1 cellular context compared by ENCODE assay signal in the genomic region with DNA sequence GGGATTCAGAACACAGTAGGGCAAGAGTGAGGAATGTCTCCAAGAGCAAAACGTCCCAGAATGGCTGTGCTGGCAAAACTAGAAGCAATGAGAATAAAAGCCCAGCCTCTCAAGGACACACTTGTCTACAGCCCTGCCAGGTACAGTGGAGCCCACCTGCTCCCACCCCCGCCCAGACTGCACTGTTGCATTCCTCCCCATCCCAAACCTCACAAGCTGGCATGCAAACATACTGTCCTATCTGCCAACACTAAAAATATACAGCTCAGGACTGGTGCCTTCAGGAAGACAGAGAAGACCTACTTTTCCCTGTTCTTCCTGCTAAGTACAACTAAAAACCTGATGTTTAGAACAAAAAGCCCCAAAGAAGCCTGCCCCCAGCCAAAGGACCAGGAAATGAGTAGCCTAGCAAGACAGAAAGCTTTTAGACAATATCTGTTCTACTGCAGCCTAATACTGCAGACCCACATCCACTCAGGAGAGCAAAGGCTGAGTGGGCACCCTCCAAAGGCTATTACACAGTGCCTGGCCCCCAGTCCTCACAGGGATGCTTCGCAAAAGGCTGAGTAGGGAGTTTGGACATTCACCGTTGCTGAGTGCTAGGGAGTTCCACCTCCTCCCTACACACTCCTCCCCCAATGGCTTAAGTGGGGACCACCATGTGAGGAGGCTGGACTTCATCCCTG.
TF ChIP-seq lines count a peak whose summit lies in the region.

No MANE protein-coding gene starts in this region.

TF ChIP-seq in GM23338, 12 proteins besides CTCF, POLR2A, EP300 and RAD21 (continued from another document):
- TF ChIP-seq, protein P1, sequence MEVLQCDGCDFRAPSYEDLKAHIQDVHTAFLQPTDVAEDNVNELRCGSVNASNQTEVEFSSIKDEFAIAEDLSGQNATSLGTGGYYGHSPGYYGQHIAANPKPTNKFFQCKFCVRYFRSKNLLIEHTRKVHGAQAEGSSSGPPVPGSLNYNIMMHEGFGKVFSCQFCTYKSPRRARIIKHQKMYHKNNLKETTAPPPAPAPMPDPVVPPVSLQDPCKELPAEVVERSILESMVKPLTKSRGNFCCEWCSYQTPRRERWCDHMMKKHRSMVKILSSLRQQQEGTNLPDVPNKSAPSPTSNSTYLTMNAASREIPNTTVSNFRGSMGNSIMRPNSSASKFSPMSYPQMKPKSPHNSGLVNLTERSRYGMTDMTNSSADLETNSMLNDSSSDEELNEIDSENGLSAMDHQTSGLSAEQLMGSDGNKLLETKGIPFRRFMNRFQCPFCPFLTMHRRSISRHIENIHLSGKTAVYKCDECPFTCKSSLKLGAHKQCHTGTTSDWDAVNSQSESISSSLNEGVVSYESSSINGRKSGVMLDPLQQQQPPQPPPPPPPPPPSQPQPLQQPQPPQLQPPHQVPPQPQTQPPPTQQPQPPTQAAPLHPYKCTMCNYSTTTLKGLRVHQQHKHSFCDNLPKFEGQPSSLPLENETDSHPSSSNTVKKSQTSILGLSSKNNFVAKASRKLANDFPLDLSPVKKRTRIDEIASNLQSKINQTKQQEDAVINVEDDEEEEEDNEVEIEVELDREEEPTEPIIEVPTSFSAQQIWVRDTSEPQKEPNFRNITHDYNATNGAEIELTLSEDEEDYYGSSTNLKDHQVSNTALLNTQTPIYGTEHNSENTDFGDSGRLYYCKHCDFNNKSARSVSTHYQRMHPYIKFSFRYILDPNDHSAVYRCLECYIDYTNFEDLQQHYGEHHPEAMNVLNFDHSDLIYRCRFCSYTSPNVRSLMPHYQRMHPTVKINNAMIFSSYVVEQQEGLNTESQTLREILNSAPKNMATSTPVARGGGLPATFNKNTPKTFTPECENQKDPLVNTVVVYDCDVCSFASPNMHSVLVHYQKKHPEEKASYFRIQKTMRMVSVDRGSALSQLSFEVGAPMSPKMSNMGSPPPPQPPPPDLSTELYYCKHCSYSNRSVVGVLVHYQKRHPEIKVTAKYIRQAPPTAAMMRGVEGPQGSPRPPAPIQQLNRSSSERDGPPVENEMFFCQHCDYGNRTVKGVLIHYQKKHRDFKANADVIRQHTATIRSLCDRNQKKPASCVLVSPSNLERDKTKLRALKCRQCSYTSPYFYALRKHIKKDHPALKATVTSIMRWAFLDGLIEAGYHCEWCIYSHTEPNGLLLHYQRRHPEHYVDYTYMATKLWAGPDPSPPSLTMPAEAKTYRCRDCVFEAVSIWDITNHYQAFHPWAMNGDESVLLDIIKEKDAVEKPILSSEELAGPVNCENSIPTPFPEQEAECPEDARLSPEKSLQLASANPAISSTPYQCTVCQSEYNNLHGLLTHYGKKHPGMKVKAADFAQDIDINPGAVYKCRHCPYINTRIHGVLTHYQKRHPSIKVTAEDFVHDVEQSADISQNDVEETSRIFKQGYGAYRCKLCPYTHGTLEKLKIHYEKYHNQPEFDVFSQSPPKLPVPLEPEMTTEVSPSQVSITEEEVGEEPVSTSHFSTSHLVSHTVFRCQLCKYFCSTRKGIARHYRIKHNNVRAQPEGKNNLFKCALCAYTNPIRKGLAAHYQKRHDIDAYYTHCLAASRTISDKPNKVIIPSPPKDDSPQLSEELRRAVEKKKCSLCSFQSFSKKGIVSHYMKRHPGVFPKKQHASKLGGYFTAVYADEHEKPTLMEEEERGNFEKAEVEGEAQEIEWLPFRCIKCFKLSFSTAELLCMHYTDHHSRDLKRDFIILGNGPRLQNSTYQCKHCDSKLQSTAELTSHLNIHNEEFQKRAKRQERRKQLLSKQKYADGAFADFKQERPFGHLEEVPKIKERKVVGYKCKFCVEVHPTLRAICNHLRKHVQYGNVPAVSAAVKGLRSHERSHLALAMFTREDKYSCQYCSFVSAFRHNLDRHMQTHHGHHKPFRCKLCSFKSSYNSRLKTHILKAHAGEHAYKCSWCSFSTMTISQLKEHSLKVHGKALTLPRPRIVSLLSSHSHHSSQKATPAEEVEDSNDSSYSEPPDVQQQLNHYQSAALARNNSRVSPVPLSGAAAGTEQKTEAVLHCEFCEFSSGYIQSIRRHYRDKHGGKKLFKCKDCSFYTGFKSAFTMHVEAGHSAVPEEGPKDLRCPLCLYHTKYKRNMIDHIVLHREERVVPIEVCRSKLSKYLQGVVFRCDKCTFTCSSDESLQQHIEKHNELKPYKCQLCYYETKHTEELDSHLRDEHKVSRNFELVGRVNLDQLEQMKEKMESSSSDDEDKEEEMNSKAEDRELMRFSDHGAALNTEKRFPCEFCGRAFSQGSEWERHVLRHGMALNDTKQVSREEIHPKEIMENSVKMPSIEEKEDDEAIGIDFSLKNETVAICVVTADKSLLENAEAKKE (CRISPR knock-in tag; IDR thresholded peaks at IDR 0.05), result no peak
- no peak for TF ChIP-seq NANOG (IDR thresholded peaks at IDR 0.05; ENCODE audit: borderline replicate concordance)
